In the genomic region with DNA sequence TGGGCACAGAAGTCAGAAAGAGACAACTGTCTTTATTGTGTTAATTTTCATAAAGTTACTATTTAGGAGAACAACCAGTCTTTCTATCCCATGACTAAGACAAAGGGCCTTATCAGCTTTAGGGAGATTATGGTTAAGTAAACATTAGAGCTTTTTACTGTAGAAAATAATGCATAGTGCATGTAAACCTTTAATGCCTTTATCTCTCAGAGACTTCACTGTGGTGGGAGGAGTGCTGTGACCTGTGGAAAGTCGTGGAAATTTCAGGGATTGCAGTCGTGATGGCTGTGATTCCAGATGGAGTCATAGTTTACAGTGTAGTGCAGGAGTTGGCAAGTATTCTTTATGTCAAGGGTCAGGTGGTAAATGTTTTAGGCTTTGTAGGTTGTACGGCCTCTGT, we compare ENCODE assay signal across 19 cellular contexts. TPM values are rescaled to one million over a fixed set of nuclear protein-coding genes. Genes with fewer than 3 reads are reported as not detected.
A peak's percentile ranks its signal among the peaks of the same experiment; 100 is the strongest.
DNase-seq lines count a peak whose midpoint lies in the region; ATAC-seq, FAIRE-seq and TF ChIP-seq lines count a peak whose summit lies in the region.
"Had no signal": no experiment of that assay in that cellular context is flagged by ENCODE, and none has a peak within 500 bp of the region (broad histone marks: within the 10 kb centered on the region; RNA-seq: fewer than 3 reads in every experiment).

No MANE protein-coding gene starts in this region.

- peak overlapping the region; percentile 4; the same call in 1 of the 2 replicates for H3K4me2 ChIP-seq in IMR-90 (ENCODE audit: low read depth, low read length)
- no peak overlapping the region; the same call in 1 of the 2 replicates for H3K4me2 ChIP-seq in K562 (ENCODE audit: insufficient read depth, low read length)
- peak overlapping the region; percentile 36; the same call in 1 of the 2 replicates for H3K4me2 ChIP-seq in HepG2 (ENCODE audit: low read depth, low read length)

- H3K27ac Mint-ChIP-seq in natural killer cell: no peak overlapping the region
- H3K27ac Mint-ChIP-seq: activated naive CD8-positive, alpha-beta T cell treated with anti-CD3 and anti-CD28 coated beads, Interleukin-2, amount 10 ng/mL, durations not matched to agents 7 days and 5 days; activated T-cell treated with anti-CD3 and anti-CD28 coated beads, Interleukin-2, amount 50 U/mL, for 72 hours; stimulated activated naive CD8-positive, alpha-beta T cell treated with anti-CD3 and anti-CD28 coated beads, Interleukin-15, amount 100 ng/mL, for 72 hours had no signal

- BruUV-seq in IMR-90 (replicated peaks; lab: Mats Ljungman, UMichigan) (no TSS peak), K562 (replicated peaks; lab: Mats Ljungman, UMichigan) (no TSS peak), HepG2 (replicated peaks; lab: Mats Ljungman, UMichigan) (no TSS peak)

- H4K20me1 ChIP-seq in IMR-90 (ENCODE audit: insufficient read depth, low read length): peaks cover 4% of the 10 kb centered on the region; the same call in 1 of the 2 replicates
- H4K20me1 ChIP-seq in K562 (replicated peaks; ENCODE audit: control insufficient read depth, insufficient read depth, low read length): peaks cover 4% of the 10 kb centered on the region; the same call in 1 of the 2 replicates
- no peaks in the 10 kb centered on the region for H4K20me1 ChIP-seq in HepG2 (ENCODE audit: insufficient read depth, low read length)

- no peak overlapping the region for H2AK9ac ChIP-seq in IMR-90 (replicated peaks; ENCODE audit: low read depth, low read length, poor library complexity)

- no peak overlapping the region for H2BK120ac ChIP-seq in IMR-90 (ENCODE audit: low read depth, low read length)

- no peak overlapping the region for H4K5ac ChIP-seq in IMR-90 (ENCODE audit: low read depth, low read length)

- H3K27ac ChIP-seq in IMR-90 (ENCODE audit: insufficient read depth, low read length): no peak overlapping the region
- no peak overlapping the region for H3K27ac ChIP-seq in K562 (ENCODE audit: extremely low read depth, low read depth, low read length)
- peak overlapping the region; percentile 16 for H3K27ac ChIP-seq in HepG2 (ENCODE audit: extremely low read length, insufficient read depth, low read length)
- H3K27ac ChIP-seq in stomach: peak overlapping the region; percentile 30 to 76 (median 66)
- H3K27ac ChIP-seq: parathyroid adenoma had no signal

- peaks cover 3% of the 10 kb centered on the region; the same call in 1 of the 2 replicates for H3K9me1 ChIP-seq in IMR-90 (ENCODE audit: insufficient read depth, low read length)
- H3K9me1 ChIP-seq in K562 (ENCODE audit: control insufficient read depth, insufficient read depth, low read length): no peaks in the 10 kb centered on the region

- no peak overlapping the region for H3K18ac ChIP-seq in IMR-90 (ENCODE audit: low read depth, low read length)

- H3K36me3 Mint-ChIP-seq in natural killer cell: no peaks in the 10 kb centered on the region

- no peak overlapping the region for H4K91ac ChIP-seq in IMR-90 (ENCODE audit: insufficient read depth, low read depth, low read length)

- no peak overlapping the region; the same call in 1 of the 2 replicates for H3K14ac ChIP-seq in IMR-90 (replicated peaks; ENCODE audit: low read depth, low read length)

- no peaks in the 10 kb centered on the region for H3K9me3 Mint-ChIP-seq in natural killer cell
- H3K9me3 Mint-ChIP-seq: activated naive CD8-positive, alpha-beta T cell treated with anti-CD3 and anti-CD28 coated beads, Interleukin-2, amount 10 ng/mL, durations not matched to agents 7 days and 5 days; activated T-cell treated with anti-CD3 and anti-CD28 coated beads, Interleukin-2, amount 50 U/mL, for 72 hours; central memory CD8-positive, alpha-beta T cell; immature natural killer cell; stimulated activated naive CD8-positive, alpha-beta T cell treated with anti-CD3 and anti-CD28 coated beads, Interleukin-15, amount 100 ng/mL, for 72 hours had no signal

- peaks cover 11% of the 10 kb centered on the region for H3K4me1 ChIP-seq in IMR-90 (ENCODE audit: control insufficient read depth, insufficient read depth, low read length)
- peaks cover 0 to 10% of the 10 kb centered on the region in 2 experiments; a peak in 3 of 5 replicates for H3K4me1 ChIP-seq in K562 (replicated peaks in 1 of 2; ENCODE audit: control insufficient read depth in 2 of 2, insufficient read depth in 2 of 2, low read length in 2 of 2)
- peaks cover 25% of the 10 kb centered on the region for H3K4me1 ChIP-seq in HepG2 (ENCODE audit: insufficient read depth, low read length)
- H3K4me1 ChIP-seq in stomach: peaks cover 30 to 92% (median 59%) of the 10 kb centered on the region in 4 donors

- POLR2A ChIA-PET in IMR-90 (lab: Charles Lee; ENCODE audit: unreplicated experiment) (no interaction called here), K562 (lab: Yijun Ruan, JAX) (interaction anchor here (1.0 to 1.6 kb wide), 2 partner anchors 15 to 769 kb away, joined by 3 to 6 read pairs; no protein-coding TSS in a partner anchor), HepG2 (lab: Yijun Ruan, JAX) (no interaction called here)

- H2AFZ ChIP-seq in IMR-90 (replicated peaks; ENCODE audit: low read length, poor library complexity) (no peak overlapping the region), K562 (ENCODE audit: low read depth, low read length) (no peak overlapping the region), HepG2 (ENCODE audit: low read length) (no peak overlapping the region)
- H2AFZ ChIP-seq: parathyroid adenoma had no signal

- H3K9me3 ChIP-seq in IMR-90 (ENCODE audit: control insufficient read depth, insufficient read depth, low read length) (no peaks in the 10 kb centered on the region), K562 (replicated peaks; ENCODE audit: control insufficient read depth, insufficient read depth, low read depth, low read length) (no peaks in the 10 kb centered on the region), HepG2 (ENCODE audit: low read length) (no peaks in the 10 kb centered on the region), stomach (no peaks in the 10 kb centered on the region)

- H3K56ac ChIP-seq in IMR-90 (ENCODE audit: extremely low read depth, insufficient read depth, low read length): no peak overlapping the region

- no peak for TF ChIP-seq RAD21 in IMR-90 (IDR thresholded peaks at IDR 0.05; ENCODE audit: low read length)
- TF ChIP-seq RAD21 in K562 (CRISPR knock-in tag; conservative IDR thresholded peaks at IDR 0.05 in 1 of 2, IDR thresholded peaks at IDR 0.05 in 1 of 2): no peak
- no peak for TF ChIP-seq RAD21 in HepG2 (CRISPR knock-in tag; IDR thresholded peaks at IDR 0.05)

- H3K4me3 Mint-ChIP-seq in natural killer cell: no peak overlapping the region
- H3K4me3 Mint-ChIP-seq: activated naive CD8-positive, alpha-beta T cell treated with anti-CD3 and anti-CD28 coated beads, Interleukin-2, amount 10 ng/mL, durations not matched to agents 7 days and 5 days; activated T-cell treated with anti-CD3 and anti-CD28 coated beads, Interleukin-2, amount 50 U/mL, for 72 hours; central memory CD8-positive, alpha-beta T cell; immature natural killer cell; stimulated activated naive CD8-positive, alpha-beta T cell treated with anti-CD3 and anti-CD28 coated beads, Interleukin-15, amount 100 ng/mL, for 72 hours had no signal

- intact Hi-C loops in IMR-90 (cut with micrococcal nuclease) (loop anchor here (10.0 kb wide), 1 partner anchor 267 kb away; no protein-coding TSS in a partner anchor), K562 (cut with micrococcal nuclease) (no loop called here), HepG2 (cut with micrococcal nuclease; ENCODE audit: unreplicated experiment) (no loop called here), stomach (cut with DNase I; ENCODE audit: low total_unique reads) (no loop called here), natural killer cell (cut with micrococcal nuclease) (no loop called here)

- H3K9ac ChIP-seq in IMR-90 (ENCODE audit: low read depth, low read length) (no peak overlapping the region), K562 (ENCODE audit: insufficient read depth in 1 of 2, low read depth in 2 of 2, low read length in 2 of 2) (no peak overlapping the region), HepG2 (ENCODE audit: insufficient read depth, low read depth, low read length) (no peak overlapping the region)
- H3K9ac ChIP-seq: parathyroid adenoma had no signal

- peaks cover 19 to 28% of the 10 kb centered on the region in 2 donors for H3K4me1 Mint-ChIP-seq in natural killer cell

- dilution Hi-C loops in IMR-90 (cut with HindIII; ENCODE audit: low sequenced_read_pairs, unreplicated experiment): no loop called here

- H3K79me2 ChIP-seq in K562 (ENCODE audit: control insufficient read depth, insufficient read depth, low read length) (peaks cover 44% of the 10 kb centered on the region), HepG2 (ENCODE audit: insufficient read depth, low read length) (peaks cover 21% of the 10 kb centered on the region)

- no peak overlapping the region for H4K8ac ChIP-seq in IMR-90 (ENCODE audit: low read depth in 2 of 2, low read length in 2 of 2)

- ATAC-seq in IMR-90 (ENCODE audit: low read depth) (peak; percentile 77), K562 (peak; percentile 56), HepG2 (peak; percentile 44), natural killer cell (no peak), HG03520 (IDR thresholded peaks at IDR 0.05; ENCODE audit: unreplicated experiment) (no peak)
- ATAC-seq: activated T-cell treated with anti-CD3 and anti-CD28 coated beads, Interleukin-2, amount 50 U/mL, for 72 hours; stimulated activated naive CD8-positive, alpha-beta T cell treated with anti-CD3 and anti-CD28 coated beads, Interleukin-15, amount 100 ng/mL, for 72 hours had no signal

- in situ Hi-C loops in IMR-90 (cut with MboI; ENCODE audit: low sequenced_read_pairs): no loop called here
- in situ Hi-C loops in K562 (cut with MboI): no loop called here
- in situ Hi-C loops in HepG2 (cut with HindIII; ENCODE audit: extremely low pct_ligation_motif_present, low pct_unique_long_range_greater_than_20kb): no loop called here

- no peaks in the 10 kb centered on the region for H3K27me3 ChIP-seq in IMR-90 (ENCODE audit: control insufficient read depth, insufficient read depth, low read length)
- H3K27me3 ChIP-seq in K562 (ENCODE audit: control insufficient read depth in 2 of 2, insufficient read depth in 2 of 2, low read length in 2 of 2): no peaks in the 10 kb centered on the region
- H3K27me3 ChIP-seq in HepG2 (ENCODE audit: control insufficient read depth in 1 of 2, insufficient read depth in 2 of 2, low read length in 2 of 2): no peaks in the 10 kb centered on the region
- H3K27me3 ChIP-seq in stomach: no peaks in the 10 kb centered on the region

- TF ChIP-seq CTCF in IMR-90 (conservative IDR thresholded peaks at IDR 0.05; ENCODE audit: low read depth, low read length): no peak
- no peak for TF ChIP-seq CTCF in K562 (IDR thresholded peaks at IDR 0.05 in 2 of 3, conservative IDR thresholded peaks at IDR 0.05 in 1 of 3; ENCODE audit: insufficient read depth in 2 of 3, low read depth in 1 of 3, low read length in 3 of 3)
- TF ChIP-seq CTCF in HepG2 (CRISPR knock-in tag; IDR thresholded peaks at IDR 0.05): no peak
- no peak for TF ChIP-seq CTCF in stomach (IDR thresholded peaks at IDR 0.05)
- no peak for TF ChIP-seq CTCF in natural killer cell (IDR thresholded peaks at IDR 0.05)

- no CpG with 5 or more reads among the region's 3 CpGs for WGBS in IMR-90 (ENCODE audit: extremely low coverage in 2 of 2, insufficient read length in 1 of 2), 2 experiments
- WGBS in K562 (ENCODE audit: insufficient coverage, low coverage, missing lambda C conversion rate): 19% methylated on average over 3 of the region's 3 CpGs
- 20% methylated on average over 3 of the region's 3 CpGs for WGBS in HepG2 (ENCODE audit: low lambda C conversion rate)
- 16 to 29% (median 26%) methylated on average over 3 of the region's 3 CpGs for WGBS in stomach, 5 donors

- no peak overlapping the region for H3K23ac ChIP-seq in IMR-90 (ENCODE audit: low read depth, low read length)

- no peak overlapping the region for H3K4me3 ChIP-seq in IMR-90 (ENCODE audit: insufficient read depth, low read depth, low read length)
- H3K4me3 ChIP-seq in K562: no peak overlapping the region
- H3K4me3 ChIP-seq in HepG2 (replicated peaks in 1 of 3; ENCODE audit: insufficient read depth in 1 of 3, low read depth in 2 of 3, low read length in 3 of 3): no peak overlapping the region
- no peak overlapping the region for H3K4me3 ChIP-seq in stomach

- no peaks in the 10 kb centered on the region for H3K27me3 Mint-ChIP-seq in natural killer cell (ENCODE audit: low read depth in 2 of 2)
- H3K27me3 Mint-ChIP-seq: activated naive CD8-positive, alpha-beta T cell treated with anti-CD3 and anti-CD28 coated beads, Interleukin-2, amount 10 ng/mL, durations not matched to agents 7 days and 5 days; central memory CD8-positive, alpha-beta T cell; stimulated activated naive CD8-positive, alpha-beta T cell treated with anti-CD3 and anti-CD28 coated beads, Interleukin-15, amount 100 ng/mL, for 72 hours had no signal

- no peak for TF ChIP-seq POLR2A in IMR-90 (IDR thresholded peaks at IDR 0.05; ENCODE audit: low read depth, low read length)
- TF ChIP-seq POLR2A in K562 (conservative IDR thresholded peaks at IDR 0.05): no peak
- no peak for TF ChIP-seq POLR2A in HepG2 (IDR thresholded peaks at IDR 0.05; ENCODE audit: insufficient read depth in 1 of 2, low read depth in 2 of 2, low read length in 2 of 2)
- TF ChIP-seq POLR2A in stomach (IDR thresholded peaks at IDR 0.05): no peak

- no peaks in the 10 kb centered on the region for H3K36me3 ChIP-seq in IMR-90 (ENCODE audit: control insufficient read depth, insufficient read depth, low read length)
- H3K36me3 ChIP-seq in K562 (ENCODE audit: control insufficient read depth, insufficient read depth, low read length): no peaks in the 10 kb centered on the region
- H3K36me3 ChIP-seq in HepG2 (replicated peaks in 1 of 2; ENCODE audit: control insufficient read depth in 1 of 2, insufficient read depth in 2 of 2, low read length in 2 of 2): no peaks in the 10 kb centered on the region
- H3K36me3 ChIP-seq in stomach: no peaks in the 10 kb centered on the region

- FAIRE-seq in K562 (lab: Jason Lieb, UNC) (peak; percentile 70), HepG2 (lab: Jason Lieb, UNC) (no peak)

- peaks cover 7 to 40% of the 10 kb centered on the region in 2 experiments for H3K79me1 ChIP-seq in IMR-90 (ENCODE audit: low read depth in 1 of 2, low read length in 2 of 2)

- TF ChIP-seq EP300 in K562 (IDR thresholded peaks at IDR 0.05; ENCODE audit: low read length) (no peak), HepG2 (IDR thresholded peaks at IDR 0.05; ENCODE audit: low read depth in 2 of 2, low read length in 2 of 2) (no peak), HepG2 (CRISPR knock-in tag; IDR thresholded peaks at IDR 0.05; ENCODE audit: borderline replicate concordance) (no peak), stomach (IDR thresholded peaks at IDR 0.05) (no peak)

- no peak overlapping the region for H2BK5ac ChIP-seq in IMR-90 (ENCODE audit: low read depth, low read length, poor library complexity, severe bottlenecking)

- CTCF ChIA-PET in IMR-90 (lab: Yijun Ruan, JAX) (no interaction called here), K562 (lab: Yijun Ruan, JAX; ENCODE audit: low intra/inter-chr PET ratio) (no interaction called here), HepG2 (lab: Yijun Ruan, JAX; ENCODE audit: low intra/inter-chr PET ratio, low total read pairs) (no interaction called here)

- no peak overlapping the region for H3K4ac ChIP-seq in IMR-90 (ENCODE audit: low read depth, low read length)

- H2BK20ac ChIP-seq in IMR-90 (ENCODE audit: low read depth, low read length): no peak overlapping the region

- DNase-seq in IMR-90 (peak; percentile 57), K562 (ENCODE audit: extremely low read depth in 1 of 4, low spot score in 3 of 4) (peak in 1 of 4 experiments; percentile 5), HepG2 (ENCODE audit: low spot score) (peak; percentile 33), stomach (no peak), iPS-NIHi7 (ENCODE audit: extremely low spot score) (no peak), natural killer cell (no peak), activated T-cell treated with anti-CD3 and anti-CD28 coated beads for 4 hours (no peak)
- DNase-seq: activated CD4-positive, alpha-beta T cell treated with anti-CD3 and anti-CD28 coated beads, Interleukin-2, amount 50 U/mL, for 1 hour; activated naive CD8-positive, alpha-beta T cell treated with anti-CD3 and anti-CD28 coated beads, Interleukin-2, amount 10 ng/mL, durations not matched to agents 7 days and 5 days; activated T-cell treated with anti-CD3 and anti-CD28 coated beads, Interleukin-2, amount 50 U/mL, for 72 hours; AML-193; DMS 273 treated with DMSO at 0.1 percent for 48 hours; immature natural killer cell; NCI-H146; NCI-H510A; stimulated activated naive CD8-positive, alpha-beta T cell treated with anti-CD3 and anti-CD28 coated beads, Interleukin-15, amount 100 ng/mL, for 72 hours had no signal

- H2BK15ac ChIP-seq in IMR-90 (ENCODE audit: low read depth, low read length): no peak overlapping the region

- no peak overlapping the region for H2AK5ac ChIP-seq in IMR-90 (ENCODE audit: low read depth, low read length)

RNA-seq across cellular contexts. Expression of gene ZNF236, which starts 15.8 kb away (rescaled TPM):
- total RNA-seq in IMR-90 (2012; rRNA removed): 9.7 and 11.1 TPM in 2 replicates
- polyA plus RNA-seq in IMR-90 (2012; rRNA removed): 3.4 and 3.6 TPM in 2 replicates
- polyA plus RNA-seq in IMR-90 (2012; cell fraction: cytosol; rRNA removed): 2.0 and 3.7 TPM in 2 replicates
- 12.4 and 16.5 TPM in 2 replicates for polyA plus RNA-seq in IMR-90 (2012; cell fraction: nucleus; rRNA removed; ENCODE audit: low replicate concordance)
- 21.6 and 31.4 TPM in 2 replicates for total RNA-seq in K562 (2011; cell fraction: chromatin; rRNA removed; ENCODE audit: low replicate concordance)
- total RNA-seq in K562 (2011; cell fraction: nucleolus; rRNA removed): 15.7 and 17.1 TPM in 2 replicates
- total RNA-seq in K562 (2011; cell fraction: nucleoplasm; rRNA removed): 11.2 and 15.4 TPM in 2 replicates
- total RNA-seq in K562 (2014; rRNA removed): 2.4 and 3.7 TPM in 2 replicates
- 4.7 and 6.1 TPM in 2 replicates for total RNA-seq in K562 (2014; rRNA removed; fragmentation: Illumina TruSeq; extraction: Trizol)
- 4.9 and 5.8 TPM in 2 replicates for total RNA-seq in K562 (2015; rRNA removed; fragmentation: Illumina TruSeq; extraction: Trizol)
- 8.4 and 8.7 TPM in 2 replicates for total RNA-seq in K562 (2021)
- 3.4 and 3.7 TPM in 2 replicates for polyA plus RNA-seq in K562 (2011; rRNA removed)
- 2.9 and 3.3 TPM in 2 replicates for polyA plus RNA-seq in K562 (2011; cell fraction: cytosol; rRNA removed)
- 10.4 and 12.4 TPM in 2 replicates for polyA plus RNA-seq in K562 (2011; cell fraction: nucleus; rRNA removed)
- polyA plus RNA-seq in K562 (2012): 2.1 and 2.9 TPM in 2 replicates
- polyA plus RNA-seq in K562 (2014; fragmentation: Illumina TruSeq; extraction: Trizol): 2.9 and 3.0 TPM in 2 replicates
- under 1 TPM; 0.35 to 0.65 TPM for polyA plus RNA-seq in K562 (2014; fragmentation: Nextera tagmentation; extraction: Ambion mirVana)
- 4.1 and 4.4 TPM in 2 replicates for polyA plus RNA-seq in K562 (2014; rRNA removed)
- 18.1 and 22.8 TPM in 2 replicates for polyA minus RNA-seq in K562 (2011; rRNA and poly(A)+ RNA removed)
- polyA minus RNA-seq in K562 (2011; cell fraction: cytosol; rRNA and poly(A)+ RNA removed): 8.0 and 10.1 TPM in 2 replicates
- polyA minus RNA-seq in K562 (2011; cell fraction: nucleus; rRNA and poly(A)+ RNA removed): 19.8 and 25.1 TPM in 2 replicates
- total RNA-seq in HepG2 (2016; rRNA removed; fragmentation: Illumina TruSeq; extraction: Trizol): 7.2 and 9.2 TPM in 2 replicates
- total RNA-seq in HepG2 (2016; cell fraction: cytosol; rRNA removed; fragmentation: Illumina TruSeq; extraction: Trizol; ENCODE audit: low read depth): 61.5 and 67.5 TPM in 2 replicates
- total RNA-seq in HepG2 (2016; cell fraction: insoluble cytoplasmic fraction; rRNA removed; fragmentation: Illumina TruSeq; extraction: Trizol): 7.3 and 7.5 TPM in 2 replicates
- 27.9 and 29.6 TPM in 2 replicates for total RNA-seq in HepG2 (2016; cell fraction: membrane; rRNA removed; fragmentation: Illumina TruSeq; extraction: Trizol)
- total RNA-seq in HepG2 (2016; cell fraction: nucleus; rRNA removed; fragmentation: Illumina TruSeq; extraction: Trizol): 11.9 and 13.5 TPM in 2 replicates
- polyA plus RNA-seq in HepG2 (2011; rRNA removed): 3.0 and 3.4 TPM in 2 replicates
- polyA plus RNA-seq in HepG2 (2011; cell fraction: cytosol; rRNA removed): 1.9 TPM in 2 replicates
- 10.0 and 10.5 TPM in 2 replicates for polyA plus RNA-seq in HepG2 (2011; cell fraction: nucleus; rRNA removed)
- polyA plus RNA-seq in HepG2 (2012): 1.7 and 2.1 TPM in 2 replicates
- 0.10 TPM in 2 replicates for polyA plus RNA-seq in HepG2 (2016; cell fraction: cytosol; fragmentation: Illumina TruSeq; extraction: Trizol; ENCODE audit: low read depth)
- polyA plus RNA-seq in HepG2 (2016; cell fraction: insoluble cytoplasmic fraction; fragmentation: Illumina TruSeq; extraction: Trizol; ENCODE audit: low read depth): 2.1 and 2.7 TPM in 2 replicates
- polyA plus RNA-seq in HepG2 (2016; cell fraction: membrane; fragmentation: Illumina TruSeq; extraction: Trizol; ENCODE audit: low read depth): 0.42 and 0.51 TPM in 2 replicates
- polyA plus RNA-seq in HepG2 (2016; cell fraction: nucleus; fragmentation: Illumina TruSeq; extraction: Trizol; ENCODE audit: insufficient read depth, low read depth): 5.6 and 6.3 TPM in 2 replicates
- 20.6 and 28.6 TPM in 2 replicates for polyA minus RNA-seq in HepG2 (2011; rRNA and poly(A)+ RNA removed; ENCODE audit: low replicate concordance)
- polyA minus RNA-seq in HepG2 (2011; cell fraction: cytosol; rRNA and poly(A)+ RNA removed): 8.0 and 17.3 TPM in 2 replicates
- 27.7 and 32.1 TPM in 2 replicates for polyA minus RNA-seq in HepG2 (2011; cell fraction: nucleus; rRNA and poly(A)+ RNA removed)
- 10 to 100 TPM in 3 of 5 donors, 1 to 10 TPM in 2; 3.8 to 31.7 (median 11.9) TPM for total RNA-seq in stomach
- polyA plus RNA-seq in stomach: 1 to 10 TPM; 1.8 to 2.0 (median 1.9) TPM
- total RNA-seq in natural killer cell: 10 to 100 TPM; 35.1 to 42.2 (median 39.7) TPM

Comparison
In these comparisons a context has a peak if more than half of its experiments do, and no peak if none do; other contexts are left out.
1. ATAC-seq: peak in IMR-90 (single experiment), K562 (single experiment) and HepG2 (single experiment); none in natural killer cell (0 of 3) and HG03520 (single experiment).
2. DNase-seq: peak in IMR-90 (single experiment) and HepG2 (single experiment); none in stomach (single experiment), iPS-NIHi7 (single experiment), natural killer cell (single experiment) and activated T-cell treated with anti-CD3 and anti-CD28 coated beads for 4 hours (single experiment).
3. H3K27ac ChIP-seq: peak in HepG2 (single experiment) and stomach (5 of 5); none in IMR-90 (single experiment) and K562 (single experiment).